In genomic region chr16:66354321-66354854, GRCh38 we compare ENCODE assay signal across 1 cellular context.
TF ChIP-seq lines count a peak whose summit lies in the region.

No MANE protein-coding gene starts in this region.

TF ChIP-seq in HEK293, 187 proteins besides CTCF, POLR2A, EP300 and RAD21 (continued from another document):
- TF ChIP-seq SP2 (tag by site-specific recombination; IDR thresholded peaks at IDR 0.05), result peak; percentile 16; the same call in 1 of the 2 replicates
